9 cellular contexts compared by ENCODE assay signal in genomic region chr11:84289381-84289906, GRCh38.
A peak's percentile ranks its signal among the peaks of the same experiment; 100 is the strongest.
DNase-seq lines count a peak whose midpoint lies in the region; ATAC-seq and TF ChIP-seq lines count a peak whose summit lies in the region.
"Had no signal": no experiment of that assay in that cellular context is flagged by ENCODE, and none has a peak within 500 bp of the region (broad histone marks: within the 10 kb centered on the region; RNA-seq: fewer than 3 reads in every experiment).

No MANE protein-coding gene starts in this region.

- peak; percentile 97 for ATAC-seq in GM19023 (IDR thresholded peaks at IDR 0.05; ENCODE audit: unreplicated experiment)
- ATAC-seq in HG02852 (IDR thresholded peaks at IDR 0.05; ENCODE audit: unreplicated experiment): peak; percentile 97
- peak; percentile 37 for ATAC-seq in stimulated activated effector memory CD8-positive, alpha-beta T cell treated with anti-CD3 and anti-CD28 coated beads, Interleukin-12 subunit alpha, Interleukin-12 subunit beta, amount 100 ng/mL, for 72 hours

- peak; percentile 3 for DNase-seq in RWPE1 (ENCODE audit: low spot score)
- DNase-seq in stimulated activated effector memory CD8-positive, alpha-beta T cell treated with anti-CD3 and anti-CD28 coated beads, Interleukin-12 subunit alpha, Interleukin-12 subunit beta, amount 100 ng/mL, for 72 hours (ENCODE audit: low spot score in 2 of 2): no peak
- DNase-seq in H7: no peak
- no peak for DNase-seq in stimulated activated CD4-positive, alpha-beta T cell treated with anti-CD3 and anti-CD28 coated beads, Interleukin-2, amount 100 ng/mL, for 24 hours
- no peak for DNase-seq in NCI-H345 (lab: John Stamatoyannopoulos, UW)
- no peak for DNase-seq in activated T-helper 1 cell treated with anti-CD3 and anti-CD28 coated beads, Interleukin-12 subunit alpha, Interleukin-12 subunit beta, Interleukin-2, Interleukin-4 antibody, amounts not matched to agents 30 ng/mL and 10 ng/mL and 1 ng/mL, durations not matched to agents 14 hours and 24 hours and 36 hours (ENCODE audit: low spot score)

- no peaks in the 10 kb centered on the region for H3K27me3 ChIP-seq in H7 (ENCODE audit: control insufficient read depth, insufficient read depth, low read length)
- H3K27me3 ChIP-seq: neutrophil had no signal

- no peak overlapping the region for H3K27ac ChIP-seq in RWPE1
- H3K27ac ChIP-seq: neutrophil had no signal

- intact Hi-C loops in activated T-helper 1 cell treated with anti-CD3 and anti-CD28 coated beads, Interleukin-12 subunit alpha, Interleukin-12 subunit beta, Interleukin-2, Interleukin-4 antibody, amounts not matched to agents 30 ng/mL and 10 ng/mL and 1 ng/mL, durations not matched to agents 14 hours and 24 hours and 36 hours (cut with micrococcal nuclease): loop anchor here (10.0 kb wide), 1 partner anchor 55 kb away; no protein-coding TSS in a partner anchor

- H3K4me1 Mint-ChIP-seq in stimulated activated effector memory CD8-positive, alpha-beta T cell treated with anti-CD3 and anti-CD28 coated beads, Interleukin-12 subunit alpha, Interleukin-12 subunit beta, amount 100 ng/mL, for 72 hours: no peaks in the 10 kb centered on the region
- H3K4me1 Mint-ChIP-seq in activated T-helper 1 cell treated with anti-CD3 and anti-CD28 coated beads, Interleukin-12 subunit alpha, Interleukin-12 subunit beta, Interleukin-2, Interleukin-4 antibody, amounts not matched to agents 30 ng/mL and 10 ng/mL and 1 ng/mL, durations not matched to agents 14 hours and 24 hours and 36 hours (ENCODE audit: low read depth): peaks cover 4% of the 10 kb centered on the region

- no peaks in the 10 kb centered on the region for H3K36me3 ChIP-seq in H7 (replicated peaks; ENCODE audit: control insufficient read depth, insufficient read depth, low read length)
- H3K36me3 ChIP-seq: neutrophil had no signal

- no peak overlapping the region for H3K4me3 ChIP-seq in H7 (ENCODE audit: insufficient read depth, low read depth, low read length)

- CTCF ChIA-PET in RWPE1 (lab: Yijun Ruan, JAX): interaction anchor here (0.8 kb wide), 1 partner anchor 1007 kb away, joined by 4 read pairs; no protein-coding TSS in a partner anchor

- no peak overlapping the region for H3K4me3 Mint-ChIP-seq in stimulated activated effector memory CD8-positive, alpha-beta T cell treated with anti-CD3 and anti-CD28 coated beads, Interleukin-12 subunit alpha, Interleukin-12 subunit beta, amount 100 ng/mL, for 72 hours
- H3K4me3 Mint-ChIP-seq in activated T-helper 1 cell treated with anti-CD3 and anti-CD28 coated beads, Interleukin-12 subunit alpha, Interleukin-12 subunit beta, Interleukin-2, Interleukin-4 antibody, amounts not matched to agents 30 ng/mL and 10 ng/mL and 1 ng/mL, durations not matched to agents 14 hours and 24 hours and 36 hours: no peak overlapping the region

- H3K9me3 Mint-ChIP-seq in stimulated activated effector memory CD8-positive, alpha-beta T cell treated with anti-CD3 and anti-CD28 coated beads, Interleukin-12 subunit alpha, Interleukin-12 subunit beta, amount 100 ng/mL, for 72 hours: peaks cover 20% of the 10 kb centered on the region
- peaks cover 8% of the 10 kb centered on the region for H3K9me3 Mint-ChIP-seq in activated T-helper 1 cell treated with anti-CD3 and anti-CD28 coated beads, Interleukin-12 subunit alpha, Interleukin-12 subunit beta, Interleukin-2, Interleukin-4 antibody, amounts not matched to agents 30 ng/mL and 10 ng/mL and 1 ng/mL, durations not matched to agents 14 hours and 24 hours and 36 hours

- H3K27ac Mint-ChIP-seq in stimulated activated effector memory CD8-positive, alpha-beta T cell treated with anti-CD3 and anti-CD28 coated beads, Interleukin-12 subunit alpha, Interleukin-12 subunit beta, amount 100 ng/mL, for 72 hours: no peak overlapping the region
- no peak overlapping the region for H3K27ac Mint-ChIP-seq in activated T-helper 1 cell treated with anti-CD3 and anti-CD28 coated beads, Interleukin-12 subunit alpha, Interleukin-12 subunit beta, Interleukin-2, Interleukin-4 antibody, amounts not matched to agents 30 ng/mL and 10 ng/mL and 1 ng/mL, durations not matched to agents 14 hours and 24 hours and 36 hours

- H3K36me3 Mint-ChIP-seq in stimulated activated effector memory CD8-positive, alpha-beta T cell treated with anti-CD3 and anti-CD28 coated beads, Interleukin-12 subunit alpha, Interleukin-12 subunit beta, amount 100 ng/mL, for 72 hours: no peaks in the 10 kb centered on the region
- no peaks in the 10 kb centered on the region for H3K36me3 Mint-ChIP-seq in activated T-helper 1 cell treated with anti-CD3 and anti-CD28 coated beads, Interleukin-12 subunit alpha, Interleukin-12 subunit beta, Interleukin-2, Interleukin-4 antibody, amounts not matched to agents 30 ng/mL and 10 ng/mL and 1 ng/mL, durations not matched to agents 14 hours and 24 hours and 36 hours (ENCODE audit: low read depth)

- POLR2A ChIA-PET in RWPE1 (lab: Yijun Ruan, JAX; ENCODE audit: low non-redundant PET): no interaction called here

- no peak for TF ChIP-seq CTCF in RWPE1 (conservative IDR thresholded peaks at IDR 0.05; ENCODE audit: low read depth)

- peaks cover 2% of the 10 kb centered on the region for H3K27me3 Mint-ChIP-seq in activated T-helper 1 cell treated with anti-CD3 and anti-CD28 coated beads, Interleukin-12 subunit alpha, Interleukin-12 subunit beta, Interleukin-2, Interleukin-4 antibody, amounts not matched to agents 30 ng/mL and 10 ng/mL and 1 ng/mL, durations not matched to agents 14 hours and 24 hours and 36 hours (ENCODE audit: insufficient read depth)

Comparison
In these comparisons a context has a peak if more than half of its experiments do, and no peak if none do; other contexts are left out.
1. ATAC-seq: peak in every context shown above with its lines; median percentile 97 in GM19023; 97 in HG02852; 37 in stimulated activated effector memory CD8-positive, alpha-beta T cell treated with anti-CD3 and anti-CD28 coated beads, Interleukin-12 subunit alpha, Interleukin-12 subunit beta, amount 100 ng/mL, for 72 hours.